ENCODE assay signal across 11 cellular contexts in the genomic region with DNA sequence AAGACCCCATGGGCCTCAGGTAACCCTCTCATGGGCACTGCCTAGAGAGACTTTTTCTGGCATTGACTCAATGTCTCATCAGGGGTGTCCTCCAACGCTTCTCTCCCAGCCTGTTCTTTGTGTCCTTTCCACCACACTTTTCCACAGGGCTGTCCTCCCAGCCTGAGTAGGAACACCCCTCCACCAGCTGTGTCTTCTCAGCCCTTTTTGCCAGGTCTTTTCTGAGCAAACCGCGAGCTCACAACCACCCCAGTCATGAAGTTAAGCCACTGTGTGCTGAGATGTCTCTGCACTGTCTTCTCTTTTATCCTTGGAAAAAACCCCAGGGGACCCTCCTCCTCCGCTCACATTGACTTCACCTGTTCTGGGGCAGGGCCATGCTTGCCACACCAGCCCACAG. TPM values are rescaled to one million over a fixed set of nuclear protein-coding genes. Genes with fewer than 3 reads are reported as not detected.
DNase-seq lines count a peak whose midpoint lies in the region; ATAC-seq, FAIRE-seq and TF ChIP-seq lines count a peak whose summit lies in the region.
"Had no signal": no experiment of that assay in that cellular context is flagged by ENCODE, and none has a peak within 500 bp of the region (broad histone marks: within the 10 kb centered on the region; RNA-seq: fewer than 3 reads in every experiment).

No MANE protein-coding gene starts in this region.

- POLR2A ChIA-PET in OCI-LY7 (lab: Charles Lee), result interaction anchor here (0.8 to 4.5 kb wide), 6 partner anchors 10 to 68 kb away, joined by 3 to 21 read pairs (median 6); no protein-coding TSS in a partner anchor

- H3K36me3 ChIP-seq in OCI-LY7 (ENCODE audit: insufficient read depth, low read length) (no peaks in the 10 kb centered on the region), prostate gland (no peaks in the 10 kb centered on the region)

- no peak for FAIRE-seq in GM12891 (lab: Jason Lieb, UNC)
- FAIRE-seq: astrocyte had no signal

- TF ChIP-seq POLR2A in prostate gland (IDR thresholded peaks at IDR 0.05), result no peak
- TF ChIP-seq POLR2A in GM12891 (IDR thresholded peaks at IDR 0.05; ENCODE audit: low read depth, low read length), result no peak

- no peaks in the 10 kb centered on the region for H4K20me1 ChIP-seq in OCI-LY7 (ENCODE audit: insufficient read depth, low read length)

- H3K79me2 ChIP-seq in OCI-LY7 (ENCODE audit: insufficient read depth, low read depth, low read length), result peaks cover 96% of the 10 kb centered on the region

- peak overlapping the region; percentile 64 for H3K4me2 ChIP-seq in OCI-LY7 (ENCODE audit: low read length)

- H3K9me3 ChIP-seq in OCI-LY7 (ENCODE audit: low read length), result no peaks in the 10 kb centered on the region
- H3K9me3 ChIP-seq in prostate gland, result no peaks in the 10 kb centered on the region

- whole genome bisulfite sequencing in prostate gland, result 28% methylated on average over 4 of the region's 4 CpGs

- CTCF ChIA-PET in OCI-LY7 (lab: Charles Lee; ENCODE audit: unreplicated experiment), result interaction anchor here (0.9 to 1.5 kb wide), 2 partner anchors 11 to 13 kb away, joined by 3 to 4 read pairs; no protein-coding TSS in a partner anchor

- H3K9me2 ChIP-seq in OCI-LY7 (ENCODE audit: insufficient read depth, low read length), result no peaks in the 10 kb centered on the region

- intact Hi-C loops in OCI-LY7 (cut with micrococcal nuclease; ENCODE audit: unreplicated experiment), result no loop called here
- intact Hi-C loops in prostate gland (cut with DNase I), result no loop called here

- BruUV-seq in OCI-LY7 (replicated peaks; lab: Mats Ljungman, UMichigan), result no TSS peak

- H3K27me3 ChIP-seq in prostate gland (replicated peaks; ENCODE audit: insufficient read depth), result no peaks in the 10 kb centered on the region

- H3K27ac ChIP-seq in C4-2B (peak overlapping the region; percentile 94), OCI-LY7 (ENCODE audit: low read depth, low read length, poor library complexity, severe bottlenecking) (peak overlapping the region; percentile 57), prostate gland (peak overlapping the region; percentile 89 to 95)
- H3K27ac ChIP-seq: HL-60 had no signal

- H3K4me1 ChIP-seq in OCI-LY7 (ENCODE audit: insufficient read depth, low read length, poor library complexity, severe bottlenecking) (peaks cover 91% of the 10 kb centered on the region), prostate gland (replicated peaks) (peaks cover 43% of the 10 kb centered on the region)

- no peak for ATAC-seq in HG02610 (IDR thresholded peaks at IDR 0.05; ENCODE audit: unreplicated experiment)

- DNase-seq in OCI-LY7 (ENCODE audit: low spot score) (no peak), fibroblast of villous mesenchyme (ENCODE audit: low read depth) (peak; percentile 76), prostate gland (ENCODE audit: low spot score) (no peak), GM12891 (ENCODE audit: insufficient read length, low spot score) (no peak), NCI-H2029 (lab: John Stamatoyannopoulos, UW) (no peak)
- no peak for DNase-seq in stimulated activated CD4-positive, alpha-beta T cell treated with anti-CD3 and anti-CD28 coated beads, Interleukin-4, amount 100 ng/mL, for 24 hours
- DNase-seq: DMS 273 treated with DMSO at 0.1 percent for 48 hours had no signal

- TF ChIP-seq CTCF in C4-2B (conservative IDR thresholded peaks at IDR 0.05) (no peak), OCI-LY7 (conservative IDR thresholded peaks at IDR 0.05; ENCODE audit: low read length) (no peak), fibroblast of villous mesenchyme (IDR thresholded peaks at IDR 0.05; ENCODE audit: insufficient read depth, low read depth, low read length) (no peak), prostate gland (IDR thresholded peaks at IDR 0.05) (no peak)

- no peak overlapping the region for H3K4me3 ChIP-seq in OCI-LY7 (ENCODE audit: low read depth, low read length, poor library complexity, severe bottlenecking)
- no peak overlapping the region for H3K4me3 ChIP-seq in fibroblast of villous mesenchyme (ENCODE audit: low read depth, low read length)
- no peak overlapping the region for H3K4me3 ChIP-seq in prostate gland

- H2AFZ ChIP-seq in OCI-LY7 (ENCODE audit: low read length), result no peak overlapping the region

TF ChIP-seq in GM12891, 5 proteins besides CTCF, POLR2A, EP300 and RAD21:
- TF ChIP-seq POU2F2 (IDR thresholded peaks at IDR 0.05; ENCODE audit: low read depth, low read length) (no peak), TAF1 (IDR thresholded peaks at IDR 0.05; ENCODE audit: low read depth, low read length) (no peak), PAX5 (IDR thresholded peaks at IDR 0.05; ENCODE audit: insufficient read depth, low read length, severe bottlenecking) (no peak), POLR2AphosphoS5 (IDR thresholded peaks at IDR 0.05; ENCODE audit: low read depth, low read length) (no peak), SPI1 (IDR thresholded peaks at IDR 0.05; ENCODE audit: low read depth, low read length) (no peak)

RNA-seq across cellular contexts. Expression of a gene that starts 50.2 kb away (rescaled TPM):
- total RNA-seq in OCI-LY7 (2014; rRNA removed; shearing (Covaris generic)), result 5.8 and 6.0 TPM in 2 replicates
- total RNA-seq in OCI-LY7 (2022) (14.5 and 14.6 TPM in 2 replicates), fibroblast of villous mesenchyme (29.6 and 31.1 TPM in 2 replicates), prostate gland (10 to 100 TPM; 18.6 to 62.7 TPM)
- polyA plus RNA-seq in GM12891 (2012; ENCODE audit: low read depth, missing spikeins), result 18.6 TPM
